ENCODE assay signal across 28 cellular contexts in the genomic region with DNA sequence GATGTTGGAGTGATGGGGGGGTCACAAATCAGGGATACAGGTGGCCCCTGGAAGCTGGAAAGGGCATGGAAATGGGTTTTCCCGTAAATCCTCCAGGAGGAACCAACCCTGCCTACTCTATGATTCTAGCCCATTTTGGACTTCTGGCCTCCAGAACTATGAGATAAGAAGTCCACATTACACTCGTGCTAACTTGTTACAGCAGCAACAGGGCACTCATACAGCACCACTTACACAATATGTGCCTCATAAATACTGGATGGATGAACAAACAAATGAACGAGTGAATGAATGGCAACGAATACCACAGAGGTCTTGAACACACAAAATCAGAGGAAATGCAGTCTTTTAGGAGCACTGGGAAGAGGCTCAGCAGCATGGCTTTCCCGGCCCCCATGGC.
"Had no signal": no experiment of that assay in that cellular context is flagged by ENCODE, and none has a peak within 500 bp of the region (broad histone marks: within the 10 kb centered on the region; RNA-seq: fewer than 3 reads in every experiment).

No MANE protein-coding gene starts in this region.

- FAIRE-seq: colon, endometrium, endothelial cell of umbilical vein, frontal cortex had no signal

- DNase-seq: colonic mucosa; cortex of kidney; dermis blood vessel endothelial cell; dorsolateral prefrontal cortex; effector CD8-positive, alpha-beta T cell; effector memory CD4-positive, alpha-beta T cell; effector memory CD8-positive, alpha-beta T cell; endodermal cell; erythroblast; esophagus squamous epithelium; foreskin fibroblast; foreskin keratinocyte; foreskin melanocyte; gastrocnemius medialis; glutamatergic neuron; head of caudate nucleus; heart left ventricle; heart right ventricle had no signal

- H3K4me3 ChIP-seq: colonic mucosa, coronary artery, dorsolateral prefrontal cortex, esophagus muscularis mucosa, esophagus squamous epithelium, gastrocnemius medialis, gastroesophageal sphincter, heart left ventricle, heart right ventricle had no signal

- H3K27ac Mint-ChIP-seq: dendritic cell treated with granulocyte-macrophage colony-stimulating factor and Interleukin-4, amounts not matched to agents 40 ng/mL and 50 ng/mL, for 4 days; effector memory CD8-positive, alpha-beta T cell; endodermal cell had no signal

- H3K36me3 ChIP-seq: colonic mucosa, esophagus muscularis mucosa, esophagus squamous epithelium, gastrocnemius medialis, gastroesophageal sphincter, heart left ventricle, heart right ventricle had no signal

- H3K4me1 ChIP-seq: colonic mucosa, esophagus squamous epithelium, foreskin keratinocyte, gastrocnemius medialis, gastroesophageal sphincter had no signal

- H3K27me3 ChIP-seq: foreskin keratinocyte had no signal

- H3K9me3 Mint-ChIP-seq: dendritic cell treated with granulocyte-macrophage colony-stimulating factor and Interleukin-4, amounts not matched to agents 40 ng/mL and 50 ng/mL, for 4 days; effector memory CD8-positive, alpha-beta T cell had no signal

- H3K27ac ChIP-seq: colonic mucosa, coronary artery, dorsolateral prefrontal cortex, epithelial cell of prostate, esophagus muscularis mucosa, esophagus squamous epithelium, foreskin keratinocyte, gastrocnemius medialis, gastroesophageal sphincter, heart left ventricle, heart right ventricle had no signal

- H3K4me3 Mint-ChIP-seq: dendritic cell treated with granulocyte-macrophage colony-stimulating factor and Interleukin-4, amounts not matched to agents 40 ng/mL and 50 ng/mL, for 4 days; effector memory CD8-positive, alpha-beta T cell; endodermal cell had no signal

- H3K9me3 ChIP-seq: colonic mucosa, gastrocnemius medialis had no signal

- ATAC-seq: effector memory CD8-positive, alpha-beta T cell; esophagus mucosa; foreskin keratinocyte; gastrocnemius medialis; gastroesophageal sphincter; heart left ventricle; heart right ventricle had no signal
